In the genomic region with DNA sequence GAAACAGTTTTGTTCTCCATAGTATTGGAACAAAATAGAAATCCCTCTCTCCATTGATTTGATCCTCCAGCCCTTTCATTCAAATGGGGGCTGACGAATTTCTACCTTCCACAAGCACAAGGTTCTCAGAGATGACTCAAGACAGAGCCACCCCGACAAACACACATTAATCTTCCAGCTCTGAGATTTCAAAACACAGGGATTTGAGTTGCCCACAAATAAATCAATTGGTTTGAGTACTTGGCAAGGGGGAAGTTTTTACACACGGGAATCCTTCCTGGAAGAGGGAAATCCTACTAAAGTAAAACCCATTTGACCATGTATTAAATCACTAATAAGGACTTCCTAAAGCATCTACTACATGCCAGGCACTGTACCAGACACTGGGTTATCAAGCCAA, we compare ENCODE assay signal across 31 cellular contexts. TPM values are rescaled to one million over a fixed set of nuclear protein-coding genes. Genes with fewer than 3 reads are reported as not detected.
"Had no signal": no experiment of that assay in that cellular context is flagged by ENCODE, and none has a peak within 500 bp of the region (broad histone marks: within the 10 kb centered on the region; RNA-seq: fewer than 3 reads in every experiment).

No MANE protein-coding gene starts in this region.

- H3K4me1 ChIP-seq: breast epithelium had no signal

- H3K27me3 ChIP-seq: body of pancreas, brain microvascular endothelial cell had no signal

- H3K27ac ChIP-seq: body of pancreas, brain microvascular endothelial cell, breast epithelium, VCaP had no signal

- H3K9me3 ChIP-seq: body of pancreas, breast epithelium had no signal

- DNase-seq: activated B cell treated with CpG ODN at 0.5 μM for 24 hours; activated CD4-positive, alpha-beta memory T cell treated with anti-CD3 and anti-CD28 coated beads for 36 hours; activated CD4-positive, alpha-beta T cell treated with anti-CD3 and anti-CD28 coated beads for 4 hours; activated CD4-positive, alpha-beta T cell treated with anti-CD3 and anti-CD28 coated beads, Interleukin-2, amount 10 ng/mL, durations not matched to agents 24 days and 14 days; activated CD4-positive, alpha-beta T cell treated with anti-CD3 and anti-CD28 coated beads, Interleukin-2, amount 50 U/mL, for 1 hour; activated CD4-positive, alpha-beta T cell treated with anti-CD3 and anti-CD28 coated beads, Interleukin-2, amount 50 U/mL, for 4 hours; activated CD4-positive, CD25-positive, alpha-beta regulatory T cell treated with anti-CD3 and anti-CD28 coated beads, Interleukin-2, amount 50 U/mL, for 72 hours; activated CD8-positive, alpha-beta memory T cell treated with anti-CD3 and anti-CD28 coated beads, Interleukin-2, amount 50 U/mL, for 4 hours; activated CD8-positive, alpha-beta T cell treated with anti-CD3 and anti-CD28 coated beads for 36 hours; activated effector memory CD4-positive, alpha-beta T cell treated with Interleukin-2 at 50 U/mL for 16 hours; activated gamma-delta T cell; activated naive CD4-positive, alpha-beta T cell treated with anti-CD3 and anti-CD28 coated beads, Interleukin-2, amount 10 ng/mL, durations not matched to agents 7 days and 5 days; activated naive CD4-positive, alpha-beta T cell treated with Interleukin-2 at 50 U/mL for 16 hours; activated naive CD8-positive, alpha-beta T cell treated with anti-CD3 and anti-CD28 coated beads, Interleukin-2, amount 10 ng/mL, durations not matched to agents 7 days and 5 days; activated naive CD8-positive, alpha-beta T cell treated with anti-CD3 and anti-CD28 coated beads, Interleukin-2, amount 50 U/mL, for 24 hours; activated T-cell treated with anti-CD3 and anti-CD28 coated beads for 4 hours; activated T-cell treated with anti-CD3 and anti-CD28 coated beads, Interleukin-2, amount 50 U/mL, for 1 hour; activated T-cell treated with anti-CD3 and anti-CD28 coated beads, Interleukin-2, amount 50 U/mL, for 4 hours; activated T-cell treated with anti-CD3 and anti-CD28 coated beads, Interleukin-2, amount 50 U/mL, for 72 hours; amniotic stem cell; aorta; body of pancreas; brain microvascular endothelial cell; central memory CD4-positive, alpha-beta T cell; T-helper 2 cell; T-helper 9 cell had no signal

- H3K36me3 ChIP-seq: brain microvascular endothelial cell, breast epithelium had no signal

- H3K4me3 ChIP-seq: body of pancreas, breast epithelium had no signal

- ATAC-seq: activated CD8-positive, alpha-beta T cell treated with anti-CD3 and anti-CD28 coated beads for 36 hours; activated naive CD8-positive, alpha-beta T cell treated with anti-CD3 and anti-CD28 coated beads, Interleukin-2, amount 50 U/mL, for 24 hours; activated T-cell treated with anti-CD3 and anti-CD28 coated beads, Interleukin-2, amount 50 U/mL, for 4 hours; activated T-cell treated with anti-CD3 and anti-CD28 coated beads, Interleukin-2, amount 50 U/mL, for 72 hours; body of pancreas had no signal

RNA-seq across cellular contexts. Expression of a gene that starts 5.4 kb away (rescaled TPM):
- total RNA-seq: activated CD4-positive, alpha-beta memory T cell treated with anti-CD3 and anti-CD28 coated beads for 36 hours; activated CD4-positive, alpha-beta T cell treated with anti-CD3 and anti-CD28 coated beads, Interleukin-2, amount 10 ng/mL, durations not matched to agents 24 days and 14 days; activated CD8-positive, alpha-beta memory T cell treated with anti-CD3 and anti-CD28 coated beads for 36 hours; activated CD8-positive, alpha-beta T cell treated with anti-CD3 and anti-CD28 coated beads for 36 hours; activated naive CD8-positive, alpha-beta T cell treated with anti-CD3 and anti-CD28 coated beads, Interleukin-2, amount 10 ng/mL, durations not matched to agents 7 days and 5 days; activated T-cell treated with anti-CD3 and anti-CD28 coated beads, Interleukin-2, amount 50 U/mL, for 72 hours; activated T-helper 1 cell treated with anti-CD3 and anti-CD28 coated beads, Interleukin-12 subunit alpha, Interleukin-12 subunit beta, Interleukin-2, Interleukin-4 antibody, amounts not matched to agents 30 ng/mL and 10 ng/mL and 1 ng/mL, durations not matched to agents 14 hours and 24 hours and 36 hours; activated T-helper 2 cell treated with anti-CD3 and anti-CD28 coated beads, Interferon-gamma antibody, Interleukin-2, Interleukin-4, amounts not matched to agents 10 μg/mL and 5 μg/mL and 100 μg/mL, durations not matched to agents 14 hours and 24 hours and 36 hours had no signal
